ENCODE assay signal across 1 cellular context in genomic region chr12:6752931-6753771, GRCh38.
TF ChIP-seq lines count a peak whose summit lies in the region.

Gene MLF2 (minus strand): TSS chr12:6753141. CDS start chr12:6752334, 807 bp downstream.

TF ChIP-seq in GM12878, 131 proteins besides CTCF, POLR2A, EP300 and RAD21 (continued from another document and continues in another):
- TF ChIP-seq, protein P1, sequence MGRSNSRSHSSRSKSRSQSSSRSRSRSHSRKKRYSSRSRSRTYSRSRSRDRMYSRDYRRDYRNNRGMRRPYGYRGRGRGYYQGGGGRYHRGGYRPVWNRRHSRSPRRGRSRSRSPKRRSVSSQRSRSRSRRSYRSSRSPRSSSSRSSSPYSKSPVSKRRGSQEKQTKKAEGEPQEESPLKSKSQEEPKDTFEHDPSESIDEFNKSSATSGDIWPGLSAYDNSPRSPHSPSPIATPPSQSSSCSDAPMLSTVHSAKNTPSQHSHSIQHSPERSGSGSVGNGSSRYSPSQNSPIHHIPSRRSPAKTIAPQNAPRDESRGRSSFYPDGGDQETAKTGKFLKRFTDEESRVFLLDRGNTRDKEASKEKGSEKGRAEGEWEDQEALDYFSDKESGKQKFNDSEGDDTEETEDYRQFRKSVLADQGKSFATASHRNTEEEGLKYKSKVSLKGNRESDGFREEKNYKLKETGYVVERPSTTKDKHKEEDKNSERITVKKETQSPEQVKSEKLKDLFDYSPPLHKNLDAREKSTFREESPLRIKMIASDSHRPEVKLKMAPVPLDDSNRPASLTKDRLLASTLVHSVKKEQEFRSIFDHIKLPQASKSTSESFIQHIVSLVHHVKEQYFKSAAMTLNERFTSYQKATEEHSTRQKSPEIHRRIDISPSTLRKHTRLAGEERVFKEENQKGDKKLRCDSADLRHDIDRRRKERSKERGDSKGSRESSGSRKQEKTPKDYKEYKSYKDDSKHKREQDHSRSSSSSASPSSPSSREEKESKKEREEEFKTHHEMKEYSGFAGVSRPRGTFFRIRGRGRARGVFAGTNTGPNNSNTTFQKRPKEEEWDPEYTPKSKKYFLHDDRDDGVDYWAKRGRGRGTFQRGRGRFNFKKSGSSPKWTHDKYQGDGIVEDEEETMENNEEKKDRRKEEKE (IDR thresholded peaks at IDR 0.05): no peak
- TF ChIP-seq, protein P2, sequence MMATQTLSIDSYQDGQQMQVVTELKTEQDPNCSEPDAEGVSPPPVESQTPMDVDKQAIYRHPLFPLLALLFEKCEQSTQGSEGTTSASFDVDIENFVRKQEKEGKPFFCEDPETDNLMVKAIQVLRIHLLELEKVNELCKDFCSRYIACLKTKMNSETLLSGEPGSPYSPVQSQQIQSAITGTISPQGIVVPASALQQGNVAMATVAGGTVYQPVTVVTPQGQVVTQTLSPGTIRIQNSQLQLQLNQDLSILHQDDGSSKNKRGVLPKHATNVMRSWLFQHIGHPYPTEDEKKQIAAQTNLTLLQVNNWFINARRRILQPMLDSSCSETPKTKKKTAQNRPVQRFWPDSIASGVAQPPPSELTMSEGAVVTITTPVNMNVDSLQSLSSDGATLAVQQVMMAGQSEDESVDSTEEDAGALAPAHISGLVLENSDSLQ (IDR thresholded peaks at IDR 0.05): peak; percentile 87
- peak; percentile 32 for TF ChIP-seq LARP7 (IDR thresholded peaks at IDR 0.05)
- peak; percentile 55; the same call in 1 of the 2 replicates for TF ChIP-seq TCF3 (IDR thresholded peaks at IDR 0.05; ENCODE audit: borderline replicate concordance, insufficient read depth, low read depth, low read length)
- TF ChIP-seq CREB1 (IDR thresholded peaks at IDR 0.05; ENCODE audit: low read depth): peak; percentile 86
- peak; percentile 5 for TF ChIP-seq SMARCA5 (IDR thresholded peaks at IDR 0.05)
- no peak for TF ChIP-seq PAX8 (IDR thresholded peaks at IDR 0.05)
- TF ChIP-seq ZBED1 (IDR thresholded peaks at IDR 0.05; ENCODE audit: borderline replicate concordance): no peak
- TF ChIP-seq, protein P3, sequence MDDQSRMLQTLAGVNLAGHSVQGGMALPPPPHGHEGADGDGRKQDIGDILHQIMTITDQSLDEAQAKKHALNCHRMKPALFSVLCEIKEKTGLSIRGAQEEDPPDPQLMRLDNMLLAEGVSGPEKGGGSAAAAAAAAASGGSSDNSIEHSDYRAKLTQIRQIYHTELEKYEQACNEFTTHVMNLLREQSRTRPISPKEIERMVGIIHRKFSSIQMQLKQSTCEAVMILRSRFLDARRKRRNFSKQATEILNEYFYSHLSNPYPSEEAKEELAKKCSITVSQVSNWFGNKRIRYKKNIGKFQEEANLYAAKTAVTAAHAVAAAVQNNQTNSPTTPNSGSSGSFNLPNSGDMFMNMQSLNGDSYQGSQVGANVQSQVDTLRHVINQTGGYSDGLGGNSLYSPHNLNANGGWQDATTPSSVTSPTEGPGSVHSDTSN (IDR thresholded peaks at IDR 0.05; ENCODE audit: insufficient replicate concordance, low read depth, low read length): peak; percentile 72
- no peak for TF ChIP-seq MYB (IDR thresholded peaks at IDR 0.05; ENCODE audit: borderline replicate concordance, low read depth, low read length)
- TF ChIP-seq ZNF207 (IDR thresholded peaks at IDR 0.05; ENCODE audit: borderline replicate concordance): 0 out of 2 replicates have a peak, but pooled peaks have one; percentile 62
- TF ChIP-seq ZNF384 (IDR thresholded peaks at IDR 0.05; ENCODE audit: borderline replicate concordance, low read depth, low read length): no peak
- TF ChIP-seq IKZF1 (conservative IDR thresholded peaks at IDR 0.05): peak; percentile 67; the same call in 1 of the 2 replicates
- TF ChIP-seq SUZ12 (IDR thresholded peaks at IDR 0.05; ENCODE audit: unreplicated experiment): no peak
- peak; percentile 22 for TF ChIP-seq SIX5 (IDR thresholded peaks at IDR 0.05; ENCODE audit: low read depth, low read length, severe bottlenecking)
- TF ChIP-seq, protein P4, sequence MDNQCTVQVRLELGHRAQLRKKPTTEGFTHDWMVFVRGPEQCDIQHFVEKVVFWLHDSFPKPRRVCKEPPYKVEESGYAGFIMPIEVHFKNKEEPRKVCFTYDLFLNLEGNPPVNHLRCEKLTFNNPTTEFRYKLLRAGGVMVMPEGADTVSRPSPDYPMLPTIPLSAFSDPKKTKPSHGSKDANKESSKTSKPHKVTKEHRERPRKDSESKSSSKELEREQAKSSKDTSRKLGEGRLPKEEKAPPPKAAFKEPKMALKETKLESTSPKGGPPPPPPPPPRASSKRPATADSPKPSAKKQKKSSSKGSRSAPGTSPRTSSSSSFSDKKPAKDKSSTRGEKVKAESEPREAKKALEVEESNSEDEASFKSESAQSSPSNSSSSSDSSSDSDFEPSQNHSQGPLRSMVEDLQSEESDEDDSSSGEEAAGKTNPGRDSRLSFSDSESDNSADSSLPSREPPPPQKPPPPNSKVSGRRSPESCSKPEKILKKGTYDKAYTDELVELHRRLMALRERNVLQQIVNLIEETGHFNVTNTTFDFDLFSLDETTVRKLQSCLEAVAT (IDR thresholded peaks at IDR 0.05): peak; percentile 88
- TF ChIP-seq DPF2 (IDR thresholded peaks at IDR 0.05): peak; percentile 39
- TF ChIP-seq BCL11A (IDR thresholded peaks at IDR 0.05; ENCODE audit: low read depth, low read length): no peak
- TF ChIP-seq, protein P5, sequence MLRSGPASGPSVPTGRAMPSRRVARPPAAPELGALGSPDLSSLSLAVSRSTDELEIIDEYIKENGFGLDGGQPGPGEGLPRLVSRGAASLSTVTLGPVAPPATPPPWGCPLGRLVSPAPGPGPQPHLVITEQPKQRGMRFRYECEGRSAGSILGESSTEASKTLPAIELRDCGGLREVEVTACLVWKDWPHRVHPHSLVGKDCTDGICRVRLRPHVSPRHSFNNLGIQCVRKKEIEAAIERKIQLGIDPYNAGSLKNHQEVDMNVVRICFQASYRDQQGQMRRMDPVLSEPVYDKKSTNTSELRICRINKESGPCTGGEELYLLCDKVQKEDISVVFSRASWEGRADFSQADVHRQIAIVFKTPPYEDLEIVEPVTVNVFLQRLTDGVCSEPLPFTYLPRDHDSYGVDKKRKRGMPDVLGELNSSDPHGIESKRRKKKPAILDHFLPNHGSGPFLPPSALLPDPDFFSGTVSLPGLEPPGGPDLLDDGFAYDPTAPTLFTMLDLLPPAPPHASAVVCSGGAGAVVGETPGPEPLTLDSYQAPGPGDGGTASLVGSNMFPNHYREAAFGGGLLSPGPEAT (IDR thresholded peaks at IDR 0.05; ENCODE audit: low read depth): peak; percentile 86
- TF ChIP-seq NBN (IDR thresholded peaks at IDR 0.05): peak; percentile 98
- TF ChIP-seq RFX5 (IDR thresholded peaks at IDR 0.05; ENCODE audit: low read depth, low read length): no peak
- TF ChIP-seq ZNF217 (IDR thresholded peaks at IDR 0.05): no peak
- TF ChIP-seq EGR1 (IDR thresholded peaks at IDR 0.05; ENCODE audit: borderline replicate concordance in 1 of 2, low read depth in 2 of 2, low read length in 2 of 2): peak in 1 of 2 experiments; percentile 78; a peak in 2 of 3 replicates
- peak; percentile 52 for TF ChIP-seq MXI1 (IDR thresholded peaks at IDR 0.05; ENCODE audit: low read depth, low read length)
- TF ChIP-seq BMI1 (IDR thresholded peaks at IDR 0.05; ENCODE audit: borderline replicate concordance): no peak
- TF ChIP-seq ETV6 (conservative IDR thresholded peaks at IDR 0.05 in 1 of 2, IDR thresholded peaks at IDR 0.05 in 1 of 2; ENCODE audit: borderline replicate concordance in 1 of 2, low read depth in 1 of 2): no peak
- TF ChIP-seq HDAC2 (IDR thresholded peaks at IDR 0.05): no peak
- TF ChIP-seq, protein P6, sequence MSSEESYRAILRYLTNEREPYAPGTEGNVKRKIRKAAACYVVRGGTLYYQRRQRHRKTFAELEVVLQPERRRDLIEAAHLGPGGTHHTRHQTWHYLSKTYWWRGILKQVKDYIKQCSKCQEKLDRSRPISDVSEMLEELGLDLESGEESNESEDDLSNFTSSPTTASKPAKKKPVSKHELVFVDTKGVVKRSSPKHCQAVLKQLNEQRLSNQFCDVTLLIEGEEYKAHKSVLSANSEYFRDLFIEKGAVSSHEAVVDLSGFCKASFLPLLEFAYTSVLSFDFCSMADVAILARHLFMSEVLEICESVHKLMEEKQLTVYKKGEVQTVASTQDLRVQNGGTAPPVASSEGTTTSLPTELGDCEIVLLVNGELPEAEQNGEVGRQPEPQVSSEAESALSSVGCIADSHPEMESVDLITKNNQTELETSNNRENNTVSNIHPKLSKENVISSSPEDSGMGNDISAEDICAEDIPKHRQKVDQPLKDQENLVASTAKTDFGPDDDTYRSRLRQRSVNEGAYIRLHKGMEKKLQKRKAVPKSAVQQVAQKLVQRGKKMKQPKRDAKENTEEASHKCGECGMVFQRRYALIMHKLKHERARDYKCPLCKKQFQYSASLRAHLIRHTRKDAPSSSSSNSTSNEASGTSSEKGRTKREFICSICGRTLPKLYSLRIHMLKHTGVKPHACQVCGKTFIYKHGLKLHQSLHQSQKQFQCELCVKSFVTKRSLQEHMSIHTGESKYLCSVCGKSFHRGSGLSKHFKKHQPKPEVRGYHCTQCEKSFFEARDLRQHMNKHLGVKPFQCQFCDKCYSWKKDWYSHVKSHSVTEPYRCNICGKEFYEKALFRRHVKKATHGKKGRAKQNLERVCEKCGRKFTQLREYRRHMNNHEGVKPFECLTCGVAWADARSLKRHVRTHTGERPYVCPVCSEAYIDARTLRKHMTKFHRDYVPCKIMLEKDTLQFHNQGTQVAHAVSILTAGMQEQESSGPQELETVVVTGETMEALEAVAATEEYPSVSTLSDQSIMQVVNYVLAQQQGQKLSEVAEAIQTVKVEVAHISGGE (CRISPR knock-in tag; IDR thresholded peaks at IDR 0.05): no peak; the same call in 1 of the 2 replicates
- TF ChIP-seq CBX5 (IDR thresholded peaks at IDR 0.05; ENCODE audit: low read depth): no peak
- TF ChIP-seq, protein P7, sequence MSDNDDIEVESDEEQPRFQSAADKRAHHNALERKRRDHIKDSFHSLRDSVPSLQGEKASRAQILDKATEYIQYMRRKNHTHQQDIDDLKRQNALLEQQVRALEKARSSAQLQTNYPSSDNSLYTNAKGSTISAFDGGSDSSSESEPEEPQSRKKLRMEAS (IDR thresholded peaks at IDR 0.05; ENCODE audit: low read depth, low read length): peak; percentile 4
- no peak for TF ChIP-seq CBX3 (IDR thresholded peaks at IDR 0.05; ENCODE audit: borderline replicate concordance, low read depth)
- TF ChIP-seq, protein P8, sequence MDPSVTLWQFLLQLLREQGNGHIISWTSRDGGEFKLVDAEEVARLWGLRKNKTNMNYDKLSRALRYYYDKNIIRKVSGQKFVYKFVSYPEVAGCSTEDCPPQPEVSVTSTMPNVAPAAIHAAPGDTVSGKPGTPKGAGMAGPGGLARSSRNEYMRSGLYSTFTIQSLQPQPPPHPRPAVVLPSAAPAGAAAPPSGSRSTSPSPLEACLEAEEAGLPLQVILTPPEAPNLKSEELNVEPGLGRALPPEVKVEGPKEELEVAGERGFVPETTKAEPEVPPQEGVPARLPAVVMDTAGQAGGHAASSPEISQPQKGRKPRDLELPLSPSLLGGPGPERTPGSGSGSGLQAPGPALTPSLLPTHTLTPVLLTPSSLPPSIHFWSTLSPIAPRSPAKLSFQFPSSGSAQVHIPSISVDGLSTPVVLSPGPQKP (IDR thresholded peaks at IDR 0.05; ENCODE audit: low read depth, low read length): peak; percentile 88
- no peak; the same call in 1 of the 2 replicates for TF ChIP-seq ATF2 (IDR thresholded peaks at IDR 0.05; ENCODE audit: low read length)
- peak; percentile 87 for TF ChIP-seq CREM (IDR thresholded peaks at IDR 0.05; ENCODE audit: low read depth)
- TF ChIP-seq MEF2A (IDR thresholded peaks at IDR 0.05; ENCODE audit: insufficient read depth, low read depth, low read length): no peak
- TF ChIP-seq ZNF24 (IDR thresholded peaks at IDR 0.05): 0 out of 2 replicates have a peak, but pooled peaks have one; percentile 44
- TF ChIP-seq ESRRA (IDR thresholded peaks at IDR 0.05; ENCODE audit: low read length): no peak
- peak; percentile 68; the same call in 1 of the 2 replicates for TF ChIP-seq TCF12 (IDR thresholded peaks at IDR 0.05; ENCODE audit: low read depth, low read length)
- no peak for TF ChIP-seq ZNF274 (IDR thresholded peaks at IDR 0.05; ENCODE audit: insufficient read depth, insufficient read length)
- TF ChIP-seq GATAD2B (conservative IDR thresholded peaks at IDR 0.05; ENCODE audit: low read depth): peak; percentile 61; the same call in 1 of the 2 replicates
- TF ChIP-seq SREBF1 (IDR thresholded peaks at IDR 0.05; ENCODE audit: low read length): no peak
- TF ChIP-seq RB1 (IDR thresholded peaks at IDR 0.05; ENCODE audit: borderline replicate concordance): peak; percentile 71; the same call in 1 of the 2 replicates
- TF ChIP-seq HDAC6 (IDR thresholded peaks at IDR 0.05; ENCODE audit: unreplicated experiment): peak; percentile 59
- no peak for TF ChIP-seq NR2C2 (IDR thresholded peaks at IDR 0.05; ENCODE audit: borderline replicate concordance, control insufficient read depth, insufficient read length, low read depth)
- TF ChIP-seq FOXM1 (IDR thresholded peaks at IDR 0.05; ENCODE audit: low read depth, low read length): no peak
- TF ChIP-seq ZNF592 (IDR thresholded peaks at IDR 0.05): peak; percentile 87
